8 cellular contexts compared by ENCODE assay signal in genomic region chr7:55964802-55965470, GRCh38. TPM values are rescaled to one million over a fixed set of nuclear protein-coding genes. Genes with fewer than 3 reads are reported as not detected.
DNase-seq lines count a peak whose midpoint lies in the region; ATAC-seq and TF ChIP-seq lines count a peak whose summit lies in the region.

No MANE protein-coding gene starts in this region.

- peaks cover 5% of the 10 kb centered on the region for H3K4me1 Mint-ChIP-seq in endodermal cell

- ATAC-seq in HG02678 (IDR thresholded peaks at IDR 0.05; ENCODE audit: unreplicated experiment): peak; percentile 83

- H3K4me3 ChIP-seq in endodermal cell (ENCODE audit: low read length): peak overlapping the region; percentile 95
- H3K4me3 ChIP-seq in mesodermal cell (ENCODE audit: extremely low read depth, insufficient read depth, low read length, poor library complexity, severe bottlenecking): peak overlapping the region; percentile 62

- no peak for TF ChIP-seq CTCF in endodermal cell (conservative IDR thresholded peaks at IDR 0.05)

- 1 to 2% methylated on average over 20 to 48 of the region's 49 CpGs for WGBS in endodermal cell (ENCODE audit: insufficient coverage in 1 of 2, insufficient read length in 1 of 2), 2 experiments
- 0 to 1% methylated on average over 42 to 45 of the region's 49 CpGs for WGBS in mesodermal cell (ENCODE audit: insufficient coverage in 2 of 2), 2 experiments

- DNase-seq in NK-92 treated with Interleukin-12 subunit alpha and Interleukin-12 subunit beta, amount 100 ng/mL, for 24 hours (lab: John Stamatoyannopoulos, UW): peak; percentile 21
- DNase-seq in NK-92 (lab: John Stamatoyannopoulos, UW; ENCODE audit: unreplicated experiment) (no peak), NCI-H1105 (lab: John Stamatoyannopoulos, UW) (peak; percentile 41), endodermal cell (peak; percentile 90)
- DNase-seq in activated CD4-positive, alpha-beta T cell treated with anti-CD3 and anti-CD28 coated beads, Interleukin-2, amount 50 U/mL, for 24 hours (ENCODE audit: low read depth in 1 of 2, low spot score in 1 of 2): peak; percentile 10 to 21
- DNase-seq in stimulated activated CD8-positive, alpha-beta memory T cell treated with anti-CD3 and anti-CD28 coated beads, Interleukin-2, amount 100 ng/mL, for 1 hour (ENCODE audit: low read depth in 2 of 2): peak; percentile 12 to 14

- H3K9ac ChIP-seq in endodermal cell (ENCODE audit: extremely low read depth, low read length, poor library complexity, severe bottlenecking): peak overlapping the region; percentile 84

- H3K4me1 ChIP-seq in endodermal cell (ENCODE audit: control insufficient read depth, insufficient read depth, low read length): no peaks in the 10 kb centered on the region
- H3K4me1 ChIP-seq in mesodermal cell (ENCODE audit: control insufficient read depth, insufficient read depth, low read length, poor library complexity, severe bottlenecking): no peaks in the 10 kb centered on the region

- peak overlapping the region; percentile 66 for H3K27ac ChIP-seq in endodermal cell (ENCODE audit: low read depth, low read length)
- peak overlapping the region; percentile 82 for H3K27ac ChIP-seq in mesodermal cell (ENCODE audit: low read depth, low read length, severe bottlenecking)

- H3K4me3 Mint-ChIP-seq in endodermal cell: peak overlapping the region; percentile 83

- peaks cover 16% of the 10 kb centered on the region for H3K36me3 Mint-ChIP-seq in endodermal cell (ENCODE audit: low read depth)

- H3K9me3 Mint-ChIP-seq in endodermal cell: no peaks in the 10 kb centered on the region

- H3K36me3 ChIP-seq in endodermal cell (ENCODE audit: control insufficient read depth, insufficient read depth, low read length): peaks cover 6% of the 10 kb centered on the region
- H3K36me3 ChIP-seq in mesodermal cell (ENCODE audit: control insufficient read depth, insufficient read depth, low read length): peaks cover 24% of the 10 kb centered on the region

- H3K9me3 ChIP-seq in endodermal cell (ENCODE audit: control insufficient read depth, low read length) (no peaks in the 10 kb centered on the region), mesodermal cell (ENCODE audit: control insufficient read depth, low read length) (no peaks in the 10 kb centered on the region)

- peaks cover 26% of the 10 kb centered on the region for H3K27me3 Mint-ChIP-seq in endodermal cell (ENCODE audit: insufficient read depth)

- peaks cover 11% of the 10 kb centered on the region for H3K27me3 ChIP-seq in endodermal cell (ENCODE audit: control insufficient read depth, insufficient read depth, low read length, poor library complexity, severe bottlenecking)

- peak overlapping the region; percentile 94 for H3K27ac Mint-ChIP-seq in endodermal cell

RNA-seq across cellular contexts. Expression of gene NIPSNAP2, which starts 0.6 kb away (rescaled TPM):
- 10 to 100 TPM; 37.1 to 62.2 TPM for total RNA-seq in endodermal cell
- 75.7 TPM for polyA plus RNA-seq in endodermal cell (2013, experiment 1 of 2)
- 82.1 TPM for polyA plus RNA-seq in endodermal cell (2013, experiment 2 of 2)
- polyA plus RNA-seq in mesodermal cell (2013, experiment 1 of 2): 65.1 TPM
- polyA plus RNA-seq in mesodermal cell (2013, experiment 2 of 2): 72.4 TPM

RNA-seq across cellular contexts. Expression of gene MRPS17, which starts 13.3 kb away (rescaled TPM):
- 10 to 100 TPM; 18.0 to 19.8 TPM for total RNA-seq in endodermal cell
- 16.1 TPM for polyA plus RNA-seq in endodermal cell (2013, experiment 1 of 2)
- polyA plus RNA-seq in endodermal cell (2013, experiment 2 of 2): 13.6 TPM
- 11.7 TPM for polyA plus RNA-seq in mesodermal cell (2013, experiment 1 of 2)
- polyA plus RNA-seq in mesodermal cell (2013, experiment 2 of 2): 9.5 TPM
